ENCODE assay signal across 2 cellular contexts in the genomic region with DNA sequence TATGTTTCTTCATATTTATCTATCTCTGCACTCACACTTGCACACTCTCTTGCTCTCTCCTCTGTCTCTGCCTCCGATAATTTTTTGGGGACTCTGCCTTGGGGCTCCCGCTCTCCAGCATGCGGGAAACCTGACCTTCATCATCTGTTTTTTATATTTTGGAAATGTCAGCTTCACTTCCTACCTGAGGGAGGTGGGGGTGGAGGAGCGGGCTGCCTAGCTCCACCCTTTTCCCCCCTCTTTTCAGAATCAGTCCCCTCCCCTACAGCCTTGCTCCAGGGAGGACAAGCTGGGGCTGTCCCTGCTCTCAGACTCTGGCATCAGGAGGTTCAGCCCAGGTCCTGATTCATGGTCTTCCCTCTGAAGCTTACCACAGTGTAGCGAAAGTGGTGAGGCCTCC.
TF ChIP-seq lines count a peak whose summit lies in the region.

No MANE protein-coding gene starts in this region.

TF ChIP-seq in GM23338, 12 proteins besides CTCF, POLR2A, EP300 and RAD21:
- TF ChIP-seq EZH2phosphoT487 (IDR thresholded peaks at IDR 0.05; ENCODE audit: unreplicated experiment) (no peak), ZNF462 (CRISPR knock-in tag; IDR thresholded peaks at IDR 0.05) (no peak), EZH2 (IDR thresholded peaks at IDR 0.05; ENCODE audit: low read depth, unreplicated experiment) (no peak)
- TF ChIP-seq, protein P1, sequence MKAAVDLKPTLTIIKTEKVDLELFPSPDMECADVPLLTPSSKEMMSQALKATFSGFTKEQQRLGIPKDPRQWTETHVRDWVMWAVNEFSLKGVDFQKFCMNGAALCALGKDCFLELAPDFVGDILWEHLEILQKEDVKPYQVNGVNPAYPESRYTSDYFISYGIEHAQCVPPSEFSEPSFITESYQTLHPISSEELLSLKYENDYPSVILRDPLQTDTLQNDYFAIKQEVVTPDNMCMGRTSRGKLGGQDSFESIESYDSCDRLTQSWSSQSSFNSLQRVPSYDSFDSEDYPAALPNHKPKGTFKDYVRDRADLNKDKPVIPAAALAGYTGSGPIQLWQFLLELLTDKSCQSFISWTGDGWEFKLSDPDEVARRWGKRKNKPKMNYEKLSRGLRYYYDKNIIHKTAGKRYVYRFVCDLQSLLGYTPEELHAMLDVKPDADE (IDR thresholded peaks at IDR 0.05) = no peak

TF ChIP-seq in H1, 55 proteins besides CTCF, POLR2A, EP300 and RAD21:
- TF ChIP-seq RFX5 (IDR thresholded peaks at IDR 0.05; ENCODE audit: borderline replicate concordance, low read depth, low read length) (no peak), CREB1 (IDR thresholded peaks at IDR 0.05) (no peak), YY1 (IDR thresholded peaks at IDR 0.05; ENCODE audit: low read depth, low read length) (no peak), RBBP5 (IDR thresholded peaks at IDR 0.05; ENCODE audit: borderline replicate concordance, low read depth, low read length) (no peak), NRF1 (IDR thresholded peaks at IDR 0.05; ENCODE audit: low read depth, low read length) (no peak), USF2 (IDR thresholded peaks at IDR 0.05; ENCODE audit: low read length) (no peak), CEBPB (IDR thresholded peaks at IDR 0.05; ENCODE audit: low read depth, low read length) (no peak), RXRA (IDR thresholded peaks at IDR 0.05; ENCODE audit: insufficient read depth, low read depth, low read length) (no peak), POLR2AphosphoS5 (IDR thresholded peaks at IDR 0.05; ENCODE audit: low read depth, low read length) (no peak), TBP (IDR thresholded peaks at IDR 0.05; ENCODE audit: low read depth, low read length) (no peak), TCF12 (IDR thresholded peaks at IDR 0.05; ENCODE audit: low read depth, low read length) (no peak), CBX8 (IDR thresholded peaks at IDR 0.05; ENCODE audit: borderline replicate concordance, low read depth, low read length) (no peak), HDAC6 (IDR thresholded peaks at IDR 0.05; ENCODE audit: low read depth, low read length) (no peak), ATF3 (IDR thresholded peaks at IDR 0.05; ENCODE audit: insufficient read depth, low read depth, low read length) (no peak), SIX5 (IDR thresholded peaks at IDR 0.05; ENCODE audit: low read depth, low read length) (no peak), SIRT6 (IDR thresholded peaks at IDR 0.05; ENCODE audit: low read length) (no peak)
- TF ChIP-seq, protein P2, sequence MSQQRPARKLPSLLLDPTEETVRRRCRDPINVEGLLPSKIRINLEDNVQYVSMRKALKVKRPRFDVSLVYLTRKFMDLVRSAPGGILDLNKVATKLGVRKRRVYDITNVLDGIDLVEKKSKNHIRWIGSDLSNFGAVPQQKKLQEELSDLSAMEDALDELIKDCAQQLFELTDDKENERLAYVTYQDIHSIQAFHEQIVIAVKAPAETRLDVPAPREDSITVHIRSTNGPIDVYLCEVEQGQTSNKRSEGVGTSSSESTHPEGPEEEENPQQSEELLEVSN (IDR thresholded peaks at IDR 0.05) = no peak
